1 cellular context compared by ENCODE assay signal in the genomic region with DNA sequence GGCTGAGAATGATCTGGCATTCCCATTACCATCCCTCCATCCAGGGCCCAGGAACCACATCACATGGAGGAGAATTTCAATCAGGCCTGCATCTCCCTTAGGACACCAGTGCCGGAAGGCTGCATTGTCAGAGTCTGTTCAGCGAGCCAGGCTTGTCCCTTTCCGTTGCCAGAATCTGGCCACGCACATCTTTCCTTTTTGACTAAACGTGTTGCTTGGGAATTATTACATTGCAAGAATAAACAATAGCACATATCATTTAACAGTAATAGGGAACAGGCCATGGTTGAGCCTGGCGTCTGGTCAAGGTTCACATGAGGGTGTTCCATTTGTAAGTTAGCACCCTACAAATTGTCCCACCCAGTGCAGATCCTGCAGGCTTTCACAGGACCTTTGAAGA.
TF ChIP-seq lines count a peak whose summit lies in the region.

No MANE protein-coding gene starts in this region.

TF ChIP-seq in GM23338, 12 proteins besides CTCF, POLR2A, EP300 and RAD21:
- TF ChIP-seq, protein P1, sequence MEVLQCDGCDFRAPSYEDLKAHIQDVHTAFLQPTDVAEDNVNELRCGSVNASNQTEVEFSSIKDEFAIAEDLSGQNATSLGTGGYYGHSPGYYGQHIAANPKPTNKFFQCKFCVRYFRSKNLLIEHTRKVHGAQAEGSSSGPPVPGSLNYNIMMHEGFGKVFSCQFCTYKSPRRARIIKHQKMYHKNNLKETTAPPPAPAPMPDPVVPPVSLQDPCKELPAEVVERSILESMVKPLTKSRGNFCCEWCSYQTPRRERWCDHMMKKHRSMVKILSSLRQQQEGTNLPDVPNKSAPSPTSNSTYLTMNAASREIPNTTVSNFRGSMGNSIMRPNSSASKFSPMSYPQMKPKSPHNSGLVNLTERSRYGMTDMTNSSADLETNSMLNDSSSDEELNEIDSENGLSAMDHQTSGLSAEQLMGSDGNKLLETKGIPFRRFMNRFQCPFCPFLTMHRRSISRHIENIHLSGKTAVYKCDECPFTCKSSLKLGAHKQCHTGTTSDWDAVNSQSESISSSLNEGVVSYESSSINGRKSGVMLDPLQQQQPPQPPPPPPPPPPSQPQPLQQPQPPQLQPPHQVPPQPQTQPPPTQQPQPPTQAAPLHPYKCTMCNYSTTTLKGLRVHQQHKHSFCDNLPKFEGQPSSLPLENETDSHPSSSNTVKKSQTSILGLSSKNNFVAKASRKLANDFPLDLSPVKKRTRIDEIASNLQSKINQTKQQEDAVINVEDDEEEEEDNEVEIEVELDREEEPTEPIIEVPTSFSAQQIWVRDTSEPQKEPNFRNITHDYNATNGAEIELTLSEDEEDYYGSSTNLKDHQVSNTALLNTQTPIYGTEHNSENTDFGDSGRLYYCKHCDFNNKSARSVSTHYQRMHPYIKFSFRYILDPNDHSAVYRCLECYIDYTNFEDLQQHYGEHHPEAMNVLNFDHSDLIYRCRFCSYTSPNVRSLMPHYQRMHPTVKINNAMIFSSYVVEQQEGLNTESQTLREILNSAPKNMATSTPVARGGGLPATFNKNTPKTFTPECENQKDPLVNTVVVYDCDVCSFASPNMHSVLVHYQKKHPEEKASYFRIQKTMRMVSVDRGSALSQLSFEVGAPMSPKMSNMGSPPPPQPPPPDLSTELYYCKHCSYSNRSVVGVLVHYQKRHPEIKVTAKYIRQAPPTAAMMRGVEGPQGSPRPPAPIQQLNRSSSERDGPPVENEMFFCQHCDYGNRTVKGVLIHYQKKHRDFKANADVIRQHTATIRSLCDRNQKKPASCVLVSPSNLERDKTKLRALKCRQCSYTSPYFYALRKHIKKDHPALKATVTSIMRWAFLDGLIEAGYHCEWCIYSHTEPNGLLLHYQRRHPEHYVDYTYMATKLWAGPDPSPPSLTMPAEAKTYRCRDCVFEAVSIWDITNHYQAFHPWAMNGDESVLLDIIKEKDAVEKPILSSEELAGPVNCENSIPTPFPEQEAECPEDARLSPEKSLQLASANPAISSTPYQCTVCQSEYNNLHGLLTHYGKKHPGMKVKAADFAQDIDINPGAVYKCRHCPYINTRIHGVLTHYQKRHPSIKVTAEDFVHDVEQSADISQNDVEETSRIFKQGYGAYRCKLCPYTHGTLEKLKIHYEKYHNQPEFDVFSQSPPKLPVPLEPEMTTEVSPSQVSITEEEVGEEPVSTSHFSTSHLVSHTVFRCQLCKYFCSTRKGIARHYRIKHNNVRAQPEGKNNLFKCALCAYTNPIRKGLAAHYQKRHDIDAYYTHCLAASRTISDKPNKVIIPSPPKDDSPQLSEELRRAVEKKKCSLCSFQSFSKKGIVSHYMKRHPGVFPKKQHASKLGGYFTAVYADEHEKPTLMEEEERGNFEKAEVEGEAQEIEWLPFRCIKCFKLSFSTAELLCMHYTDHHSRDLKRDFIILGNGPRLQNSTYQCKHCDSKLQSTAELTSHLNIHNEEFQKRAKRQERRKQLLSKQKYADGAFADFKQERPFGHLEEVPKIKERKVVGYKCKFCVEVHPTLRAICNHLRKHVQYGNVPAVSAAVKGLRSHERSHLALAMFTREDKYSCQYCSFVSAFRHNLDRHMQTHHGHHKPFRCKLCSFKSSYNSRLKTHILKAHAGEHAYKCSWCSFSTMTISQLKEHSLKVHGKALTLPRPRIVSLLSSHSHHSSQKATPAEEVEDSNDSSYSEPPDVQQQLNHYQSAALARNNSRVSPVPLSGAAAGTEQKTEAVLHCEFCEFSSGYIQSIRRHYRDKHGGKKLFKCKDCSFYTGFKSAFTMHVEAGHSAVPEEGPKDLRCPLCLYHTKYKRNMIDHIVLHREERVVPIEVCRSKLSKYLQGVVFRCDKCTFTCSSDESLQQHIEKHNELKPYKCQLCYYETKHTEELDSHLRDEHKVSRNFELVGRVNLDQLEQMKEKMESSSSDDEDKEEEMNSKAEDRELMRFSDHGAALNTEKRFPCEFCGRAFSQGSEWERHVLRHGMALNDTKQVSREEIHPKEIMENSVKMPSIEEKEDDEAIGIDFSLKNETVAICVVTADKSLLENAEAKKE (CRISPR knock-in tag; IDR thresholded peaks at IDR 0.05) = no peak
- TF ChIP-seq, protein P2, sequence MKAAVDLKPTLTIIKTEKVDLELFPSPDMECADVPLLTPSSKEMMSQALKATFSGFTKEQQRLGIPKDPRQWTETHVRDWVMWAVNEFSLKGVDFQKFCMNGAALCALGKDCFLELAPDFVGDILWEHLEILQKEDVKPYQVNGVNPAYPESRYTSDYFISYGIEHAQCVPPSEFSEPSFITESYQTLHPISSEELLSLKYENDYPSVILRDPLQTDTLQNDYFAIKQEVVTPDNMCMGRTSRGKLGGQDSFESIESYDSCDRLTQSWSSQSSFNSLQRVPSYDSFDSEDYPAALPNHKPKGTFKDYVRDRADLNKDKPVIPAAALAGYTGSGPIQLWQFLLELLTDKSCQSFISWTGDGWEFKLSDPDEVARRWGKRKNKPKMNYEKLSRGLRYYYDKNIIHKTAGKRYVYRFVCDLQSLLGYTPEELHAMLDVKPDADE (IDR thresholded peaks at IDR 0.05) = no peak
- TF ChIP-seq STAT1 (IDR thresholded peaks at IDR 0.05; ENCODE audit: unreplicated experiment) (no peak), ZNF114 (CRISPR knock-in tag; IDR thresholded peaks at IDR 0.05) (no peak), EZH2phosphoT487 (IDR thresholded peaks at IDR 0.05; ENCODE audit: unreplicated experiment) (no peak), POLR2AphosphoS5 (IDR thresholded peaks at IDR 0.05; ENCODE audit: low read depth) (no peak), EZH2 (IDR thresholded peaks at IDR 0.05; ENCODE audit: low read depth, unreplicated experiment) (no peak), ZNF331 (CRISPR knock-in tag; IDR thresholded peaks at IDR 0.05; ENCODE audit: low read depth) (no peak), NANOG (IDR thresholded peaks at IDR 0.05; ENCODE audit: borderline replicate concordance) (no peak), JUNB (IDR thresholded peaks at IDR 0.05; ENCODE audit: unreplicated experiment) (no peak), CREB1 (CRISPR knock-in tag; IDR thresholded peaks at IDR 0.05; ENCODE audit: low read depth) (no peak)
- TF ChIP-seq, protein P3, sequence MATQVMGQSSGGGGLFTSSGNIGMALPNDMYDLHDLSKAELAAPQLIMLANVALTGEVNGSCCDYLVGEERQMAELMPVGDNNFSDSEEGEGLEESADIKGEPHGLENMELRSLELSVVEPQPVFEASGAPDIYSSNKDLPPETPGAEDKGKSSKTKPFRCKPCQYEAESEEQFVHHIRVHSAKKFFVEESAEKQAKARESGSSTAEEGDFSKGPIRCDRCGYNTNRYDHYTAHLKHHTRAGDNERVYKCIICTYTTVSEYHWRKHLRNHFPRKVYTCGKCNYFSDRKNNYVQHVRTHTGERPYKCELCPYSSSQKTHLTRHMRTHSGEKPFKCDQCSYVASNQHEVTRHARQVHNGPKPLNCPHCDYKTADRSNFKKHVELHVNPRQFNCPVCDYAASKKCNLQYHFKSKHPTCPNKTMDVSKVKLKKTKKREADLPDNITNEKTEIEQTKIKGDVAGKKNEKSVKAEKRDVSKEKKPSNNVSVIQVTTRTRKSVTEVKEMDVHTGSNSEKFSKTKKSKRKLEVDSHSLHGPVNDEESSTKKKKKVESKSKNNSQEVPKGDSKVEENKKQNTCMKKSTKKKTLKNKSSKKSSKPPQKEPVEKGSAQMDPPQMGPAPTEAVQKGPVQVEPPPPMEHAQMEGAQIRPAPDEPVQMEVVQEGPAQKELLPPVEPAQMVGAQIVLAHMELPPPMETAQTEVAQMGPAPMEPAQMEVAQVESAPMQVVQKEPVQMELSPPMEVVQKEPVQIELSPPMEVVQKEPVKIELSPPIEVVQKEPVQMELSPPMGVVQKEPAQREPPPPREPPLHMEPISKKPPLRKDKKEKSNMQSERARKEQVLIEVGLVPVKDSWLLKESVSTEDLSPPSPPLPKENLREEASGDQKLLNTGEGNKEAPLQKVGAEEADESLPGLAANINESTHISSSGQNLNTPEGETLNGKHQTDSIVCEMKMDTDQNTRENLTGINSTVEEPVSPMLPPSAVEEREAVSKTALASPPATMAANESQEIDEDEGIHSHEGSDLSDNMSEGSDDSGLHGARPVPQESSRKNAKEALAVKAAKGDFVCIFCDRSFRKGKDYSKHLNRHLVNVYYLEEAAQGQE (IDR thresholded peaks at IDR 0.05; ENCODE audit: unreplicated experiment) = no peak
